8 cellular contexts compared by ENCODE assay signal in the genomic region with DNA sequence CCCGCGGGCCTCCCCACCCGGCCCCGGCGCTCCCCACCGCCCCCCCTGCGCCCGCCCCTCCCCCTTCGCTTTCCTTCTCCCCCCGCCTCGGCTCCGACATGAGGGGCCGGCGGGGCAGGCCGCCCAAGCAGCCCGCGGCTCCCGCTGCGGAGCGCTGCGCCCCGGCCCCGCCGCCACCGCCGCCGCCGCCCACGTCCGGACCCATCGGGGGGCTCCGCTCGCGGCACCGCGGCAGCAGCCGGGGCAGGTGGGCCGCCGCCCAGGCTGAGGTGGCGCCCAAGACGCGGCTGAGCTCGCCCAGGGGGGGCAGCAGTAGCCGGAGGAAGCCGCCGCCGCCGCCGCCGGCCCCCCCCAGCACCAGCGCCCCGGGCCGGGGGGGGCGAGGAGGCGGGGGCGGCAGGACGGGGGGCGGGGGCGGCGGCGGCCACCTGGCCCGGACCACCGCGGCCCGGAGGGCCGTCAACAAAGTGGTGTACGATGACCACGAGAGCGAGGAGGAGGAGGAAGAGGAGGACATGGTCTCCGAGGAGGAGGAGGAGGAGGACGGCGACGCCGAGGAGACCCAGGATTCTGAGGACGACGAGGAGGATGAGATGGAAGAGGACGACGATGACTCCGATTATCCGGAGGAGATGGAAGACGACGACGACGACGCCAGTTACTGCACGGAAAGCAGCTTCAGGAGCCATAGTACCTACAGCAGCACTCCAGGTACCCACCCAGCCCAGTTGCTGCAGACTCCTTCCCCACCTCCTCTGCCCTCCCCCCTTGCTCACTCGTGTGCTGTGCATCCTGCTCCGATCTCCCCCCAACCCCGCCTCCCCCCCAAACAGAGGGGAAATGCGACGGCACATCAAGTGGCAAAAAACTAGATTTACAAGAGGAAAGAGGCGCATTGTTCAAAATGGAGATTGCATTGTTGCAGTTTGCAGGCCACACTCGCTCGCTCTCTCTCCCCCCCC.
A peak's percentile ranks its signal among the peaks of the same experiment; 100 is the strongest.
DNase-seq lines count a peak whose midpoint lies in the region.
"Not testable (repeated sequence)": the region's sequence is repeated elsewhere in the genome, so short reads cannot be mapped to it uniquely, and the experiment has no call there.

No MANE protein-coding gene starts in this region.

- H3K4me1 Mint-ChIP-seq in activated naive CD8-positive, alpha-beta T cell (ENCODE audit: low read depth): peaks cover 39% of the 10 kb centered on the region
- peaks cover 46% of the 10 kb centered on the region for H3K4me1 Mint-ChIP-seq in stimulated activated naive CD8-positive, alpha-beta T cell treated with anti-CD3 and anti-CD28 coated beads, Interleukin-15, Interleukin-2, amounts not matched to agents 100 ng/mL and 50 ng/mL, for 24 hours (ENCODE audit: low read depth)

- in situ Hi-C loops in HAP-1 (cut with MboI; ENCODE audit: low sequenced_read_pairs): not testable (repeated sequence)

- peak overlapping the region; percentile 68 for H3K4me3 ChIP-seq in HAP-1
- peak overlapping the region; percentile 71 for H3K4me3 ChIP-seq in neuron (ENCODE audit: low read length)

- H3K36me3 Mint-ChIP-seq in activated naive CD8-positive, alpha-beta T cell: not testable (repeated sequence)
- H3K36me3 Mint-ChIP-seq in stimulated activated naive CD8-positive, alpha-beta T cell treated with anti-CD3 and anti-CD28 coated beads, Interleukin-15, Interleukin-2, amounts not matched to agents 100 ng/mL and 50 ng/mL, for 24 hours (ENCODE audit: low read depth): peaks cover 19% of the 10 kb centered on the region

- not testable (repeated sequence) for H2AFZ ChIP-seq in neuron (ENCODE audit: low read depth, low read length)

- H3K27ac Mint-ChIP-seq in activated naive CD8-positive, alpha-beta T cell: peak overlapping the region; percentile 95
- peak overlapping the region; percentile 96 for H3K27ac Mint-ChIP-seq in stimulated activated naive CD8-positive, alpha-beta T cell treated with anti-CD3 and anti-CD28 coated beads, Interleukin-15, Interleukin-2, amounts not matched to agents 100 ng/mL and 50 ng/mL, for 24 hours

- H3K27me3 ChIP-seq in HAP-1 (ENCODE audit: low read depth); neuron (ENCODE audit: insufficient read depth, low read length): not testable (repeated sequence)

- H3K27me3 Mint-ChIP-seq in activated naive CD8-positive, alpha-beta T cell; stimulated activated naive CD8-positive, alpha-beta T cell treated with anti-CD3 and anti-CD28 coated beads, Interleukin-15, Interleukin-2, amounts not matched to agents 100 ng/mL and 50 ng/mL, for 24 hours: not testable (repeated sequence)

- H3K4me1 ChIP-seq in HAP-1: not testable (repeated sequence)
- H3K4me1 ChIP-seq in neuron (ENCODE audit: insufficient read depth, low read length): peaks cover 24% of the 10 kb centered on the region

- H3K9me3 ChIP-seq in HAP-1; neuron (ENCODE audit: low read length): not testable (repeated sequence)

- H3K36me3 ChIP-seq in HAP-1 (replicated peaks); neuron (ENCODE audit: insufficient read depth, low read length): not testable (repeated sequence)

- DNase-seq in ELR (ENCODE audit: low read depth): peak; percentile 53
- DNase-seq in HAP-1 (ENCODE audit: low spot score in 2 of 2): peak; percentile 40 to 65
- DNase-seq in LoVo (ENCODE audit: low spot score): peak; percentile 35
- peak; percentile 25 to 68 (median 53) for DNase-seq in T-helper 1 cell
- DNase-seq in glomerular visceral epithelial cell (ENCODE audit: extremely low spot score): peak; percentile 50

- H3K9me3 Mint-ChIP-seq in activated naive CD8-positive, alpha-beta T cell (ENCODE audit: low read depth); stimulated activated naive CD8-positive, alpha-beta T cell treated with anti-CD3 and anti-CD28 coated beads, Interleukin-15, Interleukin-2, amounts not matched to agents 100 ng/mL and 50 ng/mL, for 24 hours: not testable (repeated sequence)

- H3K4me3 Mint-ChIP-seq in activated naive CD8-positive, alpha-beta T cell: peak overlapping the region; percentile 95
- H3K4me3 Mint-ChIP-seq in stimulated activated naive CD8-positive, alpha-beta T cell treated with anti-CD3 and anti-CD28 coated beads, Interleukin-15, Interleukin-2, amounts not matched to agents 100 ng/mL and 50 ng/mL, for 24 hours: peak overlapping the region; percentile 97

Comparison
In these comparisons a context has a peak if more than half of its experiments do, and no peak if none do; other contexts are left out.
1. Peak in every context shown above with its lines: DNase-seq and H3K4me3 ChIP-seq.